23 cellular contexts compared by ENCODE assay signal in genomic region chr9:82242285-82242963, GRCh38.
DNase-seq lines count a peak whose midpoint lies in the region; ATAC-seq and TF ChIP-seq lines count a peak whose summit lies in the region.
"Had no signal": no experiment of that assay in that cellular context is flagged by ENCODE, and none has a peak within 500 bp of the region (broad histone marks: within the 10 kb centered on the region; RNA-seq: fewer than 3 reads in every experiment).

No MANE protein-coding gene starts in this region.

- ATAC-seq in Right ventricle myocardium inferior (no peak), left colon (peak; percentile 48), HG03097 (IDR thresholded peaks at IDR 0.05; ENCODE audit: low FRiP score, unreplicated experiment) (no peak), esophagus mucosa (no peak)
- ATAC-seq in stimulated activated memory B cell treated with anti-CD40 and anti-IgM and Interleukin-4, amounts not matched to agents 10 μg/mL and 1 μg/mL and 100 μg/mL, for 72 hours: no peak

- peaks cover 30% of the 10 kb centered on the region for H3K36me3 Mint-ChIP-seq in stimulated activated memory B cell treated with anti-CD40 and anti-IgM and Interleukin-4, amounts not matched to agents 10 μg/mL and 1 μg/mL and 100 μg/mL, for 72 hours
- no peaks in the 10 kb centered on the region for H3K36me3 Mint-ChIP-seq in activated naive CD4-positive, alpha-beta T cell treated with anti-CD3 and anti-CD28 coated beads for 36 hours (ENCODE audit: low read depth)
- H3K36me3 Mint-ChIP-seq: CD4-positive, CD25-positive, alpha-beta regulatory T cell had no signal

- H3K27ac Mint-ChIP-seq in stimulated activated memory B cell treated with anti-CD40 and anti-IgM and Interleukin-4, amounts not matched to agents 10 μg/mL and 1 μg/mL and 100 μg/mL, for 72 hours: peak overlapping the region; percentile 31
- H3K27ac Mint-ChIP-seq in activated naive CD4-positive, alpha-beta T cell treated with anti-CD3 and anti-CD28 coated beads for 36 hours: no peak overlapping the region
- H3K27ac Mint-ChIP-seq: CD4-positive, CD25-positive, alpha-beta regulatory T cell; IgD-negative memory B cell had no signal

- no peak overlapping the region for H3K4me3 ChIP-seq in left ventricle myocardium inferior

- peaks cover 15% of the 10 kb centered on the region for H3K4me1 Mint-ChIP-seq in stimulated activated memory B cell treated with anti-CD40 and anti-IgM and Interleukin-4, amounts not matched to agents 10 μg/mL and 1 μg/mL and 100 μg/mL, for 72 hours
- H3K4me1 Mint-ChIP-seq in activated naive CD4-positive, alpha-beta T cell treated with anti-CD3 and anti-CD28 coated beads for 36 hours (ENCODE audit: low read depth): no peaks in the 10 kb centered on the region
- H3K4me1 Mint-ChIP-seq: CD4-positive, CD25-positive, alpha-beta regulatory T cell had no signal

- no peaks in the 10 kb centered on the region for H3K36me3 ChIP-seq in left ventricle myocardium inferior

- H3K4me1 ChIP-seq in left ventricle myocardium inferior: no peaks in the 10 kb centered on the region

- peaks cover 61% of the 10 kb centered on the region for H3K9me3 ChIP-seq in left ventricle myocardium inferior (replicated peaks)

- no peak overlapping the region for H3K27ac ChIP-seq in left ventricle myocardium inferior (replicated peaks)
- H3K27ac ChIP-seq: 22Rv1, RWPE1 had no signal

- CTCF ChIA-PET in activated naive CD4-positive, alpha-beta T cell treated with anti-CD3 and anti-CD28 coated beads for 36 hours (lab: Charles Lee): no interaction called here

- no peak for TF ChIP-seq CTCF in left ventricle myocardium inferior (IDR thresholded peaks at IDR 0.05; ENCODE audit: borderline replicate concordance)

- intact Hi-C loops in Right ventricle myocardium inferior (cut with DNase I) (no loop called here), left ventricle myocardium inferior (cut with micrococcal nuclease) (no loop called here), left colon (cut with DNase I, micrococcal nuclease) (no loop called here)
- intact Hi-C loops in activated naive CD4-positive, alpha-beta T cell treated with anti-CD3 and anti-CD28 coated beads for 36 hours (cut with micrococcal nuclease): no loop called here

- H3K9me3 Mint-ChIP-seq in stimulated activated memory B cell treated with anti-CD40 and anti-IgM and Interleukin-4, amounts not matched to agents 10 μg/mL and 1 μg/mL and 100 μg/mL, for 72 hours: peaks cover 17% of the 10 kb centered on the region
- H3K9me3 Mint-ChIP-seq in activated naive CD4-positive, alpha-beta T cell treated with anti-CD3 and anti-CD28 coated beads for 36 hours: peaks cover 26% of the 10 kb centered on the region

- DNase-seq in Right ventricle myocardium inferior (ENCODE audit: missing footprints) (peak; percentile 17), left ventricle myocardium inferior (no peak), OCI-M1 (lab: John Stamatoyannopoulos, UW) (peak; percentile 2), left colon (peak in 1 of 2 donors; percentile 9)
- no peak for DNase-seq in activated naive CD4-positive, alpha-beta T cell treated with anti-CD3 and anti-CD28 coated beads for 36 hours
- DNase-seq: CD4-positive, CD25-positive, alpha-beta regulatory T cell; DMS53; GOT3; HCEC 1CT; NCI-H1105; NCI-H146; NCI-H1930; NCI-H446; NCI-H524 treated with DMSO at 0.1 percent for 48 hours; NCI-H774; NK-92 treated with Interleukin-12 subunit alpha and Interleukin-12 subunit beta, amount 100 ng/mL, for 24 hours; SHP77 treated with DMSO at 0.1 percent for 48 hours had no signal

- H3K4me3 Mint-ChIP-seq in stimulated activated memory B cell treated with anti-CD40 and anti-IgM and Interleukin-4, amounts not matched to agents 10 μg/mL and 1 μg/mL and 100 μg/mL, for 72 hours: no peak overlapping the region
- H3K4me3 Mint-ChIP-seq in activated naive CD4-positive, alpha-beta T cell treated with anti-CD3 and anti-CD28 coated beads for 36 hours: no peak overlapping the region
- H3K4me3 Mint-ChIP-seq: CD4-positive, CD25-positive, alpha-beta regulatory T cell had no signal

- peaks cover 5% of the 10 kb centered on the region for H3K27me3 Mint-ChIP-seq in stimulated activated memory B cell treated with anti-CD40 and anti-IgM and Interleukin-4, amounts not matched to agents 10 μg/mL and 1 μg/mL and 100 μg/mL, for 72 hours
- no peaks in the 10 kb centered on the region for H3K27me3 Mint-ChIP-seq in activated naive CD4-positive, alpha-beta T cell treated with anti-CD3 and anti-CD28 coated beads for 36 hours (ENCODE audit: low read depth)
- H3K27me3 Mint-ChIP-seq: CD4-positive, CD25-positive, alpha-beta regulatory T cell had no signal

- H3K27me3 ChIP-seq in left ventricle myocardium inferior (ENCODE audit: low read depth): no peaks in the 10 kb centered on the region

Comparison
In these comparisons a context has a peak if more than half of its experiments do, and no peak if none do; other contexts are left out.
1. DNase-seq: peak in Right ventricle myocardium inferior (single experiment) and OCI-M1 (single experiment); none in left ventricle myocardium inferior (single experiment) and activated naive CD4-positive, alpha-beta T cell treated with anti-CD3 and anti-CD28 coated beads for 36 hours (single experiment).